Comparison of ENCODE assay signal across 11 cellular contexts in the genomic region with DNA sequence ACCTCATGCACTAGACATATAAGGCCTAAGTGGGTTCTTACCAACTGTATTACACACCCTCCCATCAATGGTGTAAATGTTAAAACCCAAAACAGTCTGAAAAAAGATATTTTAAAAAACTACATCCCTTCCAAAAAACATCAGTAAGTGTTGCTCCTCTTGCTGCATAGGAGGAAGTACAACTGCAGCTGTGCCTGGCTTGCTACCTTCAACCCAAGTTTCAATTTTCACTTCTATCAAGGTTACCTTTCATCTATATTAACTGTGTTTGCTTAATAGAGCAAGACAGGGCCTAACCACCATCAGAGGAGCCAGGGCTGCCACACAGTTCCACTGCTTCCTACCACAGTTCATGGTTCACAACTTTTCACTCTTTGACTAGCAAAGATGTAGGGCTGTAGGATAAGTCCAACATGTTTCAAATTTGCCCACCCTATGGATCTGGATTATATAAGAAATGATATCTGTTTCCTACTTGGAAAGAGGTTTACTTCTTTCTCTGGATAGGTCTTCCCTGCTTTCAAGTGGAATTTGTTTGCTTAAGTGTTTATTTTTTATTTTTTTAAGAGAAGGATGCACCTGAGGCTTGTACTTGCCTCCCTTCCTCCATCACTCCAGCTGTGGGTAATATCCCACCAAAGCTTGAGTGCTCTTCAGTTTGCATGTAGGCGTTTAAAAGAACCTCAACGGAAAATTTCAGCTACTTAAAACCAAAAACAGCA. TPM values are rescaled to one million over a fixed set of nuclear protein-coding genes. Genes with fewer than 3 reads are reported as not detected.
A peak's percentile ranks its signal among the peaks of the same experiment; 100 is the strongest.
DNase-seq lines count a peak whose midpoint lies in the region; ATAC-seq and TF ChIP-seq lines count a peak whose summit lies in the region.
"Had no signal": no experiment of that assay in that cellular context is flagged by ENCODE, and none has a peak within 500 bp of the region (broad histone marks: within the 10 kb centered on the region; RNA-seq: fewer than 3 reads in every experiment).

No MANE protein-coding gene starts in this region.

- no peaks in the 10 kb centered on the region for H3K27me3 ChIP-seq in aorta (ENCODE audit: control insufficient read depth in 1 of 2, insufficient read depth in 2 of 2, low read length in 1 of 2)

- H3K9me3 ChIP-seq in aorta (ENCODE audit: control insufficient read depth, low read length), result no peaks in the 10 kb centered on the region

- WGBS in aorta, 2 donors, result 89 to 91% methylated on average over 2 of the region's 2 CpGs

- POLR2A ChIA-PET in GM10248 (lab: Yijun Ruan, JAX), result interaction anchor here (1.2 kb wide), 1 partner anchor 38 kb away, joined by 3 read pairs; no protein-coding TSS in a partner anchor

- peak; percentile 72 for DNase-seq in GM10248 (ENCODE audit: extremely low spot score)
- DNase-seq in activated naive CD4-positive, alpha-beta T cell treated with anti-CD3 and anti-CD28 coated beads, Interleukin-2, amount 50 U/mL, for 72 hours (ENCODE audit: low spot score in 2 of 2), result no peak
- DNase-seq in iPS-NIHi7 (ENCODE audit: extremely low spot score), result no peak
- no peak for DNase-seq in NCI-H1105 treated with DMSO at 0.1 percent for 48 hours (lab: John Stamatoyannopoulos, UW)
- no peak for DNase-seq in dermis blood vessel endothelial cell
- DNase-seq in aorta, result no peak
- DNase-seq: cortex of kidney, mammary epithelial cell had no signal

- peak; percentile 91 for ATAC-seq in GM19395 (IDR thresholded peaks at IDR 0.05; ENCODE audit: unreplicated experiment)
- ATAC-seq in HG03139 (IDR thresholded peaks at IDR 0.05; ENCODE audit: unreplicated experiment), result peak; percentile 77
- ATAC-seq in activated naive CD4-positive, alpha-beta T cell treated with anti-CD3 and anti-CD28 coated beads, Interleukin-2, amount 50 U/mL, for 72 hours, result peak; percentile 15 to 29
- ATAC-seq in aorta (ENCODE audit: low FRiP score), result no peak

- no peak overlapping the region for H3K27ac ChIP-seq in aorta (ENCODE audit: low read depth in 1 of 2, low read length in 2 of 2)

- no peaks in the 10 kb centered on the region for H3K4me1 ChIP-seq in aorta (ENCODE audit: control insufficient read depth in 1 of 2, insufficient read depth in 2 of 2, low read length in 2 of 2)

- no peak overlapping the region for H3K4me3 ChIP-seq in aorta (ENCODE audit: low read length in 2 of 2)

- no peaks in the 10 kb centered on the region for H3K36me3 ChIP-seq in aorta (ENCODE audit: control insufficient read depth in 1 of 2, insufficient read depth in 2 of 2, low read length in 1 of 2)

- CTCF ChIA-PET in GM10248 (lab: Yijun Ruan, JAX), result interaction anchor here (1.3 to 4.1 kb wide), 5 partner anchors 8 to 23 kb away, joined by 3 to 21 read pairs (median 5); no protein-coding TSS in a partner anchor

- H3K27ac Mint-ChIP-seq in activated naive CD4-positive, alpha-beta T cell treated with anti-CD3 and anti-CD28 coated beads, Interleukin-2, amount 50 U/mL, for 72 hours, result peak overlapping the region; percentile 72 to 75

- peaks cover 6 to 10% of the 10 kb centered on the region in 2 donors for H3K9me3 Mint-ChIP-seq in activated naive CD4-positive, alpha-beta T cell treated with anti-CD3 and anti-CD28 coated beads, Interleukin-2, amount 50 U/mL, for 72 hours

- TF ChIP-seq CTCF in GM10248 (IDR thresholded peaks at IDR 0.05; ENCODE audit: control extremely low read depth, extremely low read depth, low read depth, missing control alignments), result no peak

- H3K36me3 Mint-ChIP-seq in activated naive CD4-positive, alpha-beta T cell treated with anti-CD3 and anti-CD28 coated beads, Interleukin-2, amount 50 U/mL, for 72 hours, result peaks cover 14 to 17% of the 10 kb centered on the region in 2 donors

- intact Hi-C loops in aorta (cut with DNase I), result no loop called here

RNA-seq across cellular contexts. Expression of gene GRB7, which starts 56.7 kb away (rescaled TPM):
- total RNA-seq in activated naive CD4-positive, alpha-beta T cell treated with anti-CD3 and anti-CD28 coated beads, Interleukin-2, amount 50 U/mL, for 72 hours, result 1 to 10 TPM; 3.1 to 3.9 TPM
- total RNA-seq in dermis blood vessel endothelial cell (0.28 and 0.34 TPM in 2 replicates), aorta (1 to 10 TPM in 1 of 2 donors, under 1 TPM in 1; 0.42 to 1.6 TPM)
- polyA plus RNA-seq in aorta, result under 1 TPM; 0.23 to 0.75 TPM
- total RNA-seq: RPMI7951 had no signal
